In genomic region chr3:41131224-41131623, GRCh38 we compare ENCODE assay signal across 27 cellular contexts.
DNase-seq lines count a peak whose midpoint lies in the region; ATAC-seq, FAIRE-seq and TF ChIP-seq lines count a peak whose summit lies in the region.
"Had no signal": no experiment of that assay in that cellular context is flagged by ENCODE, and none has a peak within 500 bp of the region (broad histone marks: within the 10 kb centered on the region; RNA-seq: fewer than 3 reads in every experiment).

No MANE protein-coding gene starts in this region.

- H4K20me1 ChIP-seq in astrocyte (ENCODE audit: insufficient read depth, low read length), result no peaks in the 10 kb centered on the region

- 96% methylated on average over 3 of the region's 3 CpGs for WGBS in thymus

- H2AFZ ChIP-seq in astrocyte (ENCODE audit: low read depth, low read length), result no peak overlapping the region

- H3K9me3 Mint-ChIP-seq in astrocyte (ENCODE audit: unreplicated experiment), result peaks cover 11% of the 10 kb centered on the region

- no peak for FAIRE-seq in astrocyte (lab: Jason Lieb, UNC)
- FAIRE-seq: frontal cortex, GM12892 had no signal

- peak; percentile 83 for DNase-seq in M059J (ENCODE audit: low read depth)
- DNase-seq in astrocyte (ENCODE audit: low read depth), result peak; percentile 20
- peak; percentile 98 to 100 for DNase-seq in foreskin keratinocyte
- DNase-seq: activated CD4-positive, CD25-positive, alpha-beta regulatory T cell treated with anti-CD3 and anti-CD28 coated beads, Interleukin-2, amount 50 U/mL, for 72 hours; activated CD8-positive, alpha-beta T cell treated with anti-CD3 and anti-CD28 coated beads, Interleukin-2, amount 10 ng/mL, durations not matched to agents 7 days and 5 days; activated naive CD4-positive, alpha-beta T cell; activated T-cell treated with anti-CD3 and anti-CD28 coated beads, Interleukin-2, amount 50 U/mL, for 1 hour; adrenal gland; CD4-positive, alpha-beta memory T cell; central memory CD4-positive, alpha-beta T cell; DMS153; erythroblast; HCEC 1CT; naive thymus-derived CD8-positive, alpha-beta T cell; NCI-H1436 treated with DMSO at 0.1 percent for 48 hours; NCI-H526 treated with DMSO at 0.1 percent for 48 hours; SHP77; spleen; stimulated activated CD4-positive, alpha-beta T cell treated with anti-CD3 and anti-CD28 coated beads, Interleukin-4, amount 100 ng/mL, for 1 hour; tibial artery had no signal

- H3K4me1 ChIP-seq in astrocyte (ENCODE audit: insufficient read depth, low read length) (peaks cover 3% of the 10 kb centered on the region), foreskin keratinocyte (peaks cover 13% of the 10 kb centered on the region), thymus (ENCODE audit: control insufficient read depth, insufficient read depth, low read length) (no peaks in the 10 kb centered on the region)
- H3K4me1 ChIP-seq: adrenal gland, spleen, tibial artery had no signal

- H3K27me3 ChIP-seq in astrocyte (ENCODE audit: insufficient read depth, low read length), result peaks cover 4% of the 10 kb centered on the region
- no peaks in the 10 kb centered on the region for H3K27me3 ChIP-seq in foreskin keratinocyte
- H3K27me3 ChIP-seq in thymus (ENCODE audit: control insufficient read depth, insufficient read depth), result no peaks in the 10 kb centered on the region
- H3K27me3 ChIP-seq: adrenal gland, spleen, tibial artery had no signal

- H3K27me3 Mint-ChIP-seq in astrocyte (ENCODE audit: low read depth, unreplicated experiment), result peaks cover 2% of the 10 kb centered on the region
- H3K27me3 Mint-ChIP-seq: stimulated activated naive CD8-positive, alpha-beta T cell treated with anti-CD3 and anti-CD28 coated beads, Interleukin-15, Interleukin-2, amounts not matched to agents 100 ng/mL and 50 ng/mL, for 24 hours had no signal

- H3K9me3 ChIP-seq in astrocyte (ENCODE audit: insufficient read depth, low read depth, low read length) (no peaks in the 10 kb centered on the region), thymus (ENCODE audit: control insufficient read depth) (no peaks in the 10 kb centered on the region)
- H3K9me3 ChIP-seq: adrenal gland had no signal

- peak overlapping the region; percentile 56 for H3K27ac Mint-ChIP-seq in astrocyte (ENCODE audit: unreplicated experiment)
- H3K27ac Mint-ChIP-seq: activated CD8-positive, alpha-beta T cell treated with anti-CD3 and anti-CD28 coated beads, Interleukin-2, amount 10 ng/mL, durations not matched to agents 7 days and 5 days; CD4-positive, alpha-beta memory T cell; naive thymus-derived CD8-positive, alpha-beta T cell; stimulated activated naive CD8-positive, alpha-beta T cell treated with anti-CD3 and anti-CD28 coated beads, Interleukin-15, Interleukin-2, amounts not matched to agents 100 ng/mL and 50 ng/mL, for 24 hours had no signal

- no peak overlapping the region for H3K4me3 Mint-ChIP-seq in astrocyte (ENCODE audit: unreplicated experiment)
- H3K4me3 Mint-ChIP-seq: activated CD8-positive, alpha-beta T cell treated with anti-CD3 and anti-CD28 coated beads, Interleukin-2, amount 10 ng/mL, durations not matched to agents 7 days and 5 days; CD4-positive, alpha-beta memory T cell; naive thymus-derived CD8-positive, alpha-beta T cell; stimulated activated naive CD8-positive, alpha-beta T cell treated with anti-CD3 and anti-CD28 coated beads, Interleukin-15, Interleukin-2, amounts not matched to agents 100 ng/mL and 50 ng/mL, for 24 hours had no signal

- H3K27ac ChIP-seq in astrocyte (ENCODE audit: low read depth, low read length), result no peak overlapping the region
- H3K27ac ChIP-seq in foreskin keratinocyte, result peak overlapping the region; percentile 67
- peak overlapping the region; percentile 22 for H3K27ac ChIP-seq in thymus (ENCODE audit: low read depth)
- H3K27ac ChIP-seq: adrenal gland, spleen, tibial artery had no signal

- H3K79me2 ChIP-seq in astrocyte (ENCODE audit: insufficient read depth, low read length), result no peaks in the 10 kb centered on the region

- no peak overlapping the region for H3K4me2 ChIP-seq in astrocyte (ENCODE audit: low read length)

- no peaks in the 10 kb centered on the region for H3K36me3 Mint-ChIP-seq in astrocyte (ENCODE audit: low read depth, unreplicated experiment)

- H3K36me3 ChIP-seq in astrocyte (ENCODE audit: insufficient read depth, low read length) (no peaks in the 10 kb centered on the region), thymus (ENCODE audit: control insufficient read depth, insufficient read depth) (no peaks in the 10 kb centered on the region)
- H3K36me3 ChIP-seq: adrenal gland, spleen, tibial artery had no signal

- TF ChIP-seq CTCF in astrocyte (IDR thresholded peaks at IDR 0.05; ENCODE audit: insufficient read depth, low read depth, low read length) (no peak), foreskin keratinocyte (conservative IDR thresholded peaks at IDR 0.05) (peak; percentile 37)

- H3K4me3 ChIP-seq in astrocyte (ENCODE audit: insufficient read depth, low read depth, low read length) (no peak overlapping the region), thymus (ENCODE audit: low read length) (no peak overlapping the region)
- H3K4me3 ChIP-seq: adrenal gland, spleen, tibial artery had no signal

- no peak overlapping the region for H3K9ac ChIP-seq in astrocyte (ENCODE audit: low read length)

- ATAC-seq in foreskin keratinocyte, result peak; percentile 99
- no peak for ATAC-seq in GM19035 (IDR thresholded peaks at IDR 0.05; ENCODE audit: unreplicated experiment)
- no peak for ATAC-seq in GM18867 (IDR thresholded peaks at IDR 0.05; ENCODE audit: unreplicated experiment)
- no peak for ATAC-seq in GM18858 (IDR thresholded peaks at IDR 0.05; ENCODE audit: unreplicated experiment)
- ATAC-seq: activated CD8-positive, alpha-beta T cell treated with anti-CD3 and anti-CD28 coated beads, Interleukin-2, amount 10 ng/mL, durations not matched to agents 7 days and 5 days; naive thymus-derived CD8-positive, alpha-beta T cell had no signal

- peaks cover 14% of the 10 kb centered on the region for H3K4me1 Mint-ChIP-seq in astrocyte (ENCODE audit: low read depth, unreplicated experiment)
- H3K4me1 Mint-ChIP-seq: CD4-positive, alpha-beta memory T cell; naive thymus-derived CD8-positive, alpha-beta T cell had no signal

Comparison
In these comparisons a context has a peak if more than half of its experiments do, and no peak if none do; other contexts are left out.
1. DNase-seq: peak in every context shown above with its lines; median percentile 99 in foreskin keratinocyte; 83 in M059J; 20 in astrocyte.